In genomic region chr15:67826717-67827560, GRCh38 we compare ENCODE assay signal across 26 cellular contexts. TPM values are rescaled to one million over a fixed set of nuclear protein-coding genes. Genes with fewer than 3 reads are reported as not detected.
DNase-seq lines count a peak whose midpoint lies in the region; FAIRE-seq and TF ChIP-seq lines count a peak whose summit lies in the region.
"Had no signal": no experiment of that assay in that cellular context is flagged by ENCODE, and none has a peak within 500 bp of the region (broad histone marks: within the 10 kb centered on the region; RNA-seq: fewer than 3 reads in every experiment).

No MANE protein-coding gene starts in this region.

- H3K27ac Mint-ChIP-seq in neural progenitor cell, result no peak overlapping the region

- no peak overlapping the region for H3K4me3 ChIP-seq in endothelial cell of umbilical vein (replicated peaks in 1 of 3; ENCODE audit: insufficient read depth in 1 of 3, low read depth in 1 of 3, low read length in 3 of 3)
- H3K4me3 ChIP-seq in neural progenitor cell, result no peak overlapping the region
- H3K4me3 ChIP-seq in tibial nerve, result peak overlapping the region in 1 of 4 donors; percentile 20
- no peak overlapping the region for H3K4me3 ChIP-seq in effector memory CD4-positive, alpha-beta T cell (ENCODE audit: insufficient read depth, low read depth, low read length, poor library complexity, severe bottlenecking)

- H3K9ac ChIP-seq in endothelial cell of umbilical vein (replicated peaks; ENCODE audit: extremely low read depth, insufficient read depth, low read length), result no peak overlapping the region
- H3K9ac ChIP-seq in neural progenitor cell, result no peak overlapping the region
- H3K9ac ChIP-seq: BLaER1 had no signal

- H3K4me1 ChIP-seq in endothelial cell of umbilical vein (ENCODE audit: control insufficient read depth, extremely low read depth, insufficient read depth, low read length) (peaks cover 2% of the 10 kb centered on the region), neural progenitor cell (peaks cover 52% of the 10 kb centered on the region), tibial nerve (peaks cover 0 to 77% (median 32%) of the 10 kb centered on the region in 4 donors)
- H3K4me1 ChIP-seq in effector memory CD4-positive, alpha-beta T cell (ENCODE audit: control insufficient read depth, insufficient read depth, low read length, poor library complexity, severe bottlenecking), result peaks cover 68% of the 10 kb centered on the region

- H2AFZ ChIP-seq in endothelial cell of umbilical vein (ENCODE audit: low read depth, low read length) (no peak overlapping the region), neural progenitor cell (replicated peaks) (no peak overlapping the region)

- H3K36me3 ChIP-seq in endothelial cell of umbilical vein (ENCODE audit: control insufficient read depth in 2 of 2, extremely low read depth in 1 of 2, insufficient read depth in 2 of 2, low read length in 2 of 2) (no peaks in the 10 kb centered on the region), neural progenitor cell (no peaks in the 10 kb centered on the region), tibial nerve (no peaks in the 10 kb centered on the region)
- H3K36me3 ChIP-seq in effector memory CD4-positive, alpha-beta T cell (ENCODE audit: control insufficient read depth, insufficient read depth, low read length), result no peaks in the 10 kb centered on the region
- H3K36me3 ChIP-seq: brain microvascular endothelial cell, Peyer's patch had no signal

- no peaks in the 10 kb centered on the region for H4K20me1 ChIP-seq in endothelial cell of umbilical vein (replicated peaks; ENCODE audit: control insufficient read depth, extremely low read depth, insufficient read depth, low read length)
- peaks cover 73% of the 10 kb centered on the region for H4K20me1 ChIP-seq in neural progenitor cell (ENCODE audit: low read depth)

- no peaks in the 10 kb centered on the region for H3K79me2 ChIP-seq in endothelial cell of umbilical vein (ENCODE audit: control insufficient read depth, insufficient read depth, low read length)
- H3K79me2 ChIP-seq in neural progenitor cell (ENCODE audit: low read depth), result no peaks in the 10 kb centered on the region

- no peak for TF ChIP-seq POLR2A in endothelial cell of umbilical vein (IDR thresholded peaks at IDR 0.05; ENCODE audit: low read depth, low read length)
- TF ChIP-seq POLR2A in tibial nerve (IDR thresholded peaks at IDR 0.05), result no peak

- BruUV-seq in endothelial cell of umbilical vein (replicated peaks; lab: Mats Ljungman, UMichigan), result no TSS peak

- dilution Hi-C loops in endothelial cell of umbilical vein (cut with MboI; ENCODE audit: extremely low pct_ligation_motif_present, low sequenced_read_pairs), result no loop called here

- TF ChIP-seq EP300 in tibial nerve (IDR thresholded peaks at IDR 0.05), result no peak

- H3K27ac ChIP-seq in endothelial cell of umbilical vein (ENCODE audit: insufficient read depth, low read depth, low read length) (no peak overlapping the region), neural progenitor cell (no peak overlapping the region), tibial nerve (no peak overlapping the region)
- no peak overlapping the region for H3K27ac ChIP-seq in effector memory CD4-positive, alpha-beta T cell (ENCODE audit: insufficient read depth, low read length, poor library complexity, severe bottlenecking)
- H3K27ac ChIP-seq: BLaER1, brain microvascular endothelial cell, Peyer's patch had no signal

- no peaks in the 10 kb centered on the region for H3K9me3 ChIP-seq in endothelial cell of umbilical vein (replicated peaks; ENCODE audit: control insufficient read depth, insufficient read depth, low read length)
- no peaks in the 10 kb centered on the region for H3K9me3 ChIP-seq in neural progenitor cell (ENCODE audit: low read depth)
- no peaks in the 10 kb centered on the region for H3K9me3 ChIP-seq in tibial nerve
- H3K9me3 ChIP-seq in effector memory CD4-positive, alpha-beta T cell (ENCODE audit: control insufficient read depth, low read length), result no peaks in the 10 kb centered on the region

- peaks cover 29% of the 10 kb centered on the region for H3F3A ChIP-seq in neural progenitor cell (ENCODE audit: low read depth)

- H3K4me1 Mint-ChIP-seq in neural progenitor cell, result peaks cover 28% of the 10 kb centered on the region

- H3K4me2 ChIP-seq in endothelial cell of umbilical vein (ENCODE audit: insufficient read depth, low read length), result no peak overlapping the region
- H3K4me2 ChIP-seq in neural progenitor cell, result peak overlapping the region; percentile 77
- H3K4me2 ChIP-seq: BLaER1 had no signal

- no peaks in the 10 kb centered on the region for H3K36me3 Mint-ChIP-seq in neural progenitor cell

- FAIRE-seq in endothelial cell of umbilical vein (lab: Jason Lieb, UNC), result no peak
- FAIRE-seq: D721Med, frontal cortex, GM12892 had no signal

- intact Hi-C loops in endothelial cell of umbilical vein (cut with micrococcal nuclease), result no loop called here

- POLR2A ChIA-PET in endothelial cell of umbilical vein (lab: Charles Lee), result no interaction called here

- peak; percentile 60 for DNase-seq in D341Med (ENCODE audit: low spot score)
- DNase-seq in GM20000 (ENCODE audit: low spot score), result peak; percentile 52
- no peak for DNase-seq in endothelial cell of umbilical vein (ENCODE audit: low read depth, low spot score)
- DNase-seq in neural progenitor cell (ENCODE audit: low spot score), result peak; percentile 44
- no peak for DNase-seq in tibial nerve (ENCODE audit: low spot score in 2 of 2)
- DNase-seq in cerebellar cortex (ENCODE audit: low spot score), result no peak
- DNase-seq in effector memory CD4-positive, alpha-beta T cell, result no peak
- DNase-seq in RKO (ENCODE audit: low spot score), result no peak
- DNase-seq: activated CD4-positive, alpha-beta T cell treated with anti-CD3 and anti-CD28 coated beads, Interleukin-2, amount 50 U/mL, for 4 hours; activated naive CD8-positive, alpha-beta T cell treated with anti-CD3 and anti-CD28 coated beads for 36 hours; activated T-cell treated with anti-CD3 and anti-CD28 coated beads, Interleukin-2, amount 50 U/mL, for 1 hour; brain microvascular endothelial cell; dermis blood vessel endothelial cell; Karpas-422; naive B cell; NCI-H1105 treated with DMSO at 0.1 percent for 48 hours; NCI-H2171; stimulated activated CD4-positive, alpha-beta T cell treated with anti-CD3 and anti-CD28 coated beads, Interleukin-4, amount 100 ng/mL, for 4 hours had no signal

- CTCF ChIA-PET in endothelial cell of umbilical vein (lab: Charles Lee), result interaction anchor here (0.7 kb wide), 1 partner anchor 19 kb away, joined by 3 read pairs; no protein-coding TSS in a partner anchor

- H3K27me3 ChIP-seq in endothelial cell of umbilical vein (ENCODE audit: control insufficient read depth in 2 of 2, insufficient read depth in 2 of 2, low read length in 2 of 2) (peaks cover 78 to 96% of the 10 kb centered on the region in 2 experiments), neural progenitor cell (peaks cover 100% of the 10 kb centered on the region), tibial nerve (peaks cover 2 to 96% of the 10 kb centered on the region in 2 donors)
- H3K27me3 ChIP-seq in effector memory CD4-positive, alpha-beta T cell (replicated peaks; ENCODE audit: control insufficient read depth, insufficient read depth, low read length, poor library complexity, severe bottlenecking), result peaks cover 88% of the 10 kb centered on the region

- peaks cover 72% of the 10 kb centered on the region for H3K27me3 Mint-ChIP-seq in neural progenitor cell (ENCODE audit: insufficient read depth, low read depth)

- H3K9me1 ChIP-seq in endothelial cell of umbilical vein (replicated peaks; ENCODE audit: control insufficient read depth, extremely low read depth, insufficient read depth, low read length), result no peaks in the 10 kb centered on the region

- H3K4me3 Mint-ChIP-seq in neural progenitor cell, result no peak overlapping the region

- WGBS in tibial nerve, 2 donors, result 1 to 2% methylated on average over 17 to 45 of the region's 88 CpGs

- H3K9me3 Mint-ChIP-seq in neural progenitor cell, result peaks cover 4% of the 10 kb centered on the region
- H3K9me3 Mint-ChIP-seq: activated naive CD8-positive, alpha-beta T cell treated with anti-CD3 and anti-CD28 coated beads for 36 hours had no signal

- TF ChIP-seq CTCF in GM20000 (IDR thresholded peaks at IDR 0.05; ENCODE audit: extremely low read depth, missing control alignments), result no peak
- no peak for TF ChIP-seq CTCF in endothelial cell of umbilical vein (IDR thresholded peaks at IDR 0.05; ENCODE audit: extremely low read depth in 1 of 2, insufficient read depth in 1 of 2, low read depth in 1 of 2, low read length in 2 of 2)
- TF ChIP-seq CTCF in neural progenitor cell (IDR thresholded peaks at IDR 0.05), result no peak
- no peak for TF ChIP-seq CTCF in tibial nerve (IDR thresholded peaks at IDR 0.05)

TF ChIP-seq in endothelial cell of umbilical vein, 7 proteins besides CTCF, POLR2A, EP300 and RAD21 (continues in another document):
- TF ChIP-seq POLR2AphosphoS5 (IDR thresholded peaks at IDR 0.05; ENCODE audit: insufficient read depth, low read depth, low read length), result no peak
- TF ChIP-seq FOS (IDR thresholded peaks at IDR 0.05; ENCODE audit: borderline replicate concordance, insufficient read depth, low read length), result no peak
- peak; percentile 34 for TF ChIP-seq EZH2 (IDR thresholded peaks at IDR 0.05; ENCODE audit: borderline replicate concordance, low read depth, low read length, severe bottlenecking)
- no peak for TF ChIP-seq MYC (IDR thresholded peaks at IDR 0.05; ENCODE audit: low read depth, low read length)

RNA-seq across cellular contexts. Expression of gene SKOR1, which starts 1.6 kb away (rescaled TPM):
- 0.09 and 0.15 TPM in 2 replicates for total RNA-seq in endothelial cell of umbilical vein
- 0.05 and 0.06 TPM in 2 replicates for polyA plus RNA-seq in endothelial cell of umbilical vein
- polyA plus RNA-seq in endothelial cell of umbilical vein (2011; cell fraction: cytosol; rRNA removed), result 0.03 and 0.06 TPM in 2 replicates
- polyA plus RNA-seq in endothelial cell of umbilical vein (2011; cell fraction: nucleus; rRNA removed), result 0.17 and 0.25 TPM in 2 replicates
- 0.07 TPM in 1 of 2 replicates, not detected in the other for polyA plus RNA-seq in endothelial cell of umbilical vein (2012)
- polyA minus RNA-seq in endothelial cell of umbilical vein, result 0.13 and 0.15 TPM in 2 replicates
- polyA minus RNA-seq in endothelial cell of umbilical vein (2011; cell fraction: cytosol; rRNA and poly(A)+ RNA removed), result 0.41 TPM
- polyA minus RNA-seq in endothelial cell of umbilical vein (2011; cell fraction: nucleus; rRNA and poly(A)+ RNA removed), result 0.19 and 0.58 TPM in 2 replicates
- 0.09 and 0.51 TPM in 2 replicates for total RNA-seq in neural progenitor cell (ENCODE audit: low replicate concordance)
- 1 to 10 TPM in 1 of 4 donors, under 1 TPM in 3; 0.42 to 1.5 (median 0.82) TPM for total RNA-seq in tibial nerve
- total RNA-seq: dermis blood vessel endothelial cell, epithelial cell of proximal tubule had no signal

RNA-seq across cellular contexts. Expression of gene RNU6-1, which starts 12.9 kb away (rescaled TPM):
- total RNA-seq in endothelial cell of umbilical vein, result not detected in 2 replicates
- polyA plus RNA-seq in endothelial cell of umbilical vein, result not detected in 2 replicates
- polyA plus RNA-seq in endothelial cell of umbilical vein (2011; cell fraction: cytosol; rRNA removed), result not detected in 2 replicates
- polyA plus RNA-seq in endothelial cell of umbilical vein (2011; cell fraction: nucleus; rRNA removed), result not detected in 2 replicates
- polyA plus RNA-seq in endothelial cell of umbilical vein (2012), result not detected in 2 replicates
- not detected in 2 replicates for polyA minus RNA-seq in endothelial cell of umbilical vein
- 1,914 TPM for polyA minus RNA-seq in endothelial cell of umbilical vein (2011; cell fraction: cytosol; rRNA and poly(A)+ RNA removed)
- polyA minus RNA-seq in endothelial cell of umbilical vein (2011; cell fraction: nucleus; rRNA and poly(A)+ RNA removed), result not detected in 2 replicates
- not detected in 2 replicates for total RNA-seq in neural progenitor cell (ENCODE audit: low replicate concordance)
- total RNA-seq in tibial nerve, result not detected
- total RNA-seq: activated naive CD8-positive, alpha-beta T cell treated with anti-CD3 and anti-CD28 coated beads for 36 hours; dermis blood vessel endothelial cell; epithelial cell of proximal tubule; frontal cortex; lung microvascular endothelial cell; Peyer's patch; skeletal muscle tissue had no signal

Comparison
In these comparisons a context has a peak if more than half of its experiments do, and no peak if none do; other contexts are left out.
1. DNase-seq: peak in D341Med (single experiment), GM20000 (single experiment) and neural progenitor cell (single experiment); none in endothelial cell of umbilical vein (single experiment), tibial nerve (0 of 2), cerebellar cortex (single experiment), effector memory CD4-positive, alpha-beta T cell (0 of 3) and RKO (single experiment).